In the genomic region with DNA sequence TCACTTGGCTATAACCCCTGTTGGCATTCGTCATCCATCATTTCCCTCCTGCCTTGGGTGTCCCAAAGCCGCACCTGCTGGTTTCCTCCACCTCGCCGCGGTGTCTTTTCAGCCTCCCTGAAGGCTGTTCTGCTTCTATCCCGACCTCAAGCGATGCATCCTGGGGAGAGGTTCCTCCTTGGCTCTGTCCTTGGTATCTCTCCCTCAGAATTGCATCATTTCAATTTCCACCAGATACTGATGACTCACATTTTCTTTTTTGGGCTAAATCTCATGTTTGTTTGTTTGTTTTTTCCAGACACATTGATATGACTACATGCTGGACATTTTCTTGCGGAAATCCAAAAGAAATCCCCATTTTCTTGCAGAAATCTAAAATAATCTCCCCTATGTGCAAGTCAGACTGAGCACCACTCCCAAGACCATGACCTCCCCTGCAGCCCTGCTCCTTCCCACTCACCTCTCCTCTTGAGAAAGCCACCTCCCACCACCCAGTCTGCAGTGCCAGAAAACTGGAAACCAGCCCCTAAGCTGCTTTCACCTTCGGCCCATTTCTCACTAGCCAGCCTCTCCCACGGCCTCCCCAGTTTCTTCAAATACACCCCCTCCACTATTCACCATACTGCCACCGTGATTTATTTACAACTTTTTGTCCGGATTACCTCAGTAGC, we compare ENCODE assay signal across 19 cellular contexts.
DNase-seq lines count a peak whose midpoint lies in the region; ATAC-seq and TF ChIP-seq lines count a peak whose summit lies in the region.
"Had no signal": no experiment of that assay in that cellular context is flagged by ENCODE, and none has a peak within 500 bp of the region (broad histone marks: within the 10 kb centered on the region; RNA-seq: fewer than 3 reads in every experiment).

No MANE protein-coding gene starts in this region.

- no peak for ATAC-seq in HG02610 (IDR thresholded peaks at IDR 0.05; ENCODE audit: unreplicated experiment)
- ATAC-seq: mucosa of descending colon, T-cell had no signal

- TF ChIP-seq CTCF in stomach (IDR thresholded peaks at IDR 0.05): no peak

- H3K4me3 ChIP-seq in stomach: no peak overlapping the region
- H3K4me3 ChIP-seq: gastrocnemius medialis, mucosa of descending colon, suprapubic skin had no signal

- no peak for TF ChIP-seq EP300 in stomach (IDR thresholded peaks at IDR 0.05)

- H3K27me3 ChIP-seq in stomach: no peaks in the 10 kb centered on the region
- H3K27me3 ChIP-seq: gastrocnemius medialis, suprapubic skin had no signal

- 80 to 89% (median 88%) methylated on average over 12 of the region's 12 CpGs for WGBS in stomach, 5 donors

- no peaks in the 10 kb centered on the region for H3K36me3 ChIP-seq in stomach
- H3K36me3 ChIP-seq: gastrocnemius medialis, suprapubic skin had no signal

- no peak overlapping the region for H3K27ac ChIP-seq in stomach
- H3K27ac ChIP-seq: suprapubic skin had no signal

- peaks cover 0 to 10% (median 9%) of the 10 kb centered on the region in 4 donors for H3K9me3 ChIP-seq in stomach
- H3K9me3 ChIP-seq: gastrocnemius medialis, suprapubic skin had no signal

- DNase-seq in A172 (ENCODE audit: low spot score) (peak; percentile 34), GM04503 (ENCODE audit: low read depth) (peak; percentile 10), OCI-M1 (lab: John Stamatoyannopoulos, UW) (peak; percentile 32), fibroblast of gingiva (ENCODE audit: low read depth) (peak; percentile 37), cerebellar cortex (ENCODE audit: low spot score) (no peak), stomach (no peak), SKM-1 treated with dmso at 0.1 percent for 144 hours (lab: John Stamatoyannopoulos, UW; ENCODE audit: unreplicated experiment) (no peak)
- DNase-seq: activated CD4-positive, alpha-beta memory T cell treated with anti-CD3 and anti-CD28 coated beads, Interleukin-2, amount 10 ng/mL, durations not matched to agents 7 days and 5 days; endodermal cell; gastrocnemius medialis; GDM1; mucosa of descending colon; NCI-H1105; NCI-H748 treated with DMSO at 0.1 percent for 48 hours; RPMI8226; stimulated activated CD4-positive, alpha-beta T cell treated with anti-CD3 and anti-CD28 coated beads, Interleukin-2, amount 100 ng/mL, for 24 hours; T-cell had no signal

- intact Hi-C loops in stomach (cut with DNase I; ENCODE audit: low total_unique reads): no loop called here

- no peaks in the 10 kb centered on the region for H3K4me1 ChIP-seq in stomach
- H3K4me1 ChIP-seq: gastrocnemius medialis, suprapubic skin had no signal

- TF ChIP-seq POLR2A in stomach (IDR thresholded peaks at IDR 0.05): no peak

Comparison
In these comparisons a context has a peak if more than half of its experiments do, and no peak if none do; other contexts are left out.
1. DNase-seq: peak in A172 (single experiment), GM04503 (single experiment), OCI-M1 (single experiment) and fibroblast of gingiva (single experiment); none in cerebellar cortex (single experiment), stomach (single experiment) and SKM-1 treated with dmso at 0.1 percent for 144 hours (single experiment).